Comparison of ENCODE assay signal across 8 cellular contexts in genomic region chr12:3753549-3754284, GRCh38. TPM values are rescaled to one million over a fixed set of nuclear protein-coding genes. Genes with fewer than 3 reads are reported as not detected.
A peak's percentile ranks its signal among the peaks of the same experiment; 100 is the strongest.
DNase-seq lines count a peak whose midpoint lies in the region; ATAC-seq and TF ChIP-seq lines count a peak whose summit lies in the region.

No MANE protein-coding gene starts in this region.

- DNase-seq in GF-D8 (lab: John Stamatoyannopoulos, UW) (peak; percentile 63), NCI-H1694 (lab: John Stamatoyannopoulos, UW) (peak; percentile 46), neural crest cell (ENCODE audit: low read depth, low spot score) (no peak), T-helper 9 cell (no peak), SW 1271 (lab: John Stamatoyannopoulos, UW) (no peak)

- peaks cover 15% of the 10 kb centered on the region for H3K4me1 Mint-ChIP-seq in neural crest cell

- no peak overlapping the region for H3K27ac Mint-ChIP-seq in neural crest cell (ENCODE audit: unreplicated experiment)

- peak overlapping the region; percentile 52 for H3K27ac ChIP-seq in duodenal mucosa (ENCODE audit: low read depth, low read length)

- no peaks in the 10 kb centered on the region for H3K36me3 Mint-ChIP-seq in neural crest cell (ENCODE audit: low read depth)

- peaks cover 11 to 20% of the 10 kb centered on the region in 2 donors for H3K4me1 ChIP-seq in duodenal mucosa (ENCODE audit: control insufficient read depth in 1 of 2, insufficient read depth in 2 of 2, low read length in 2 of 2)

- H3K9ac ChIP-seq in duodenal mucosa (ENCODE audit: low read depth in 1 of 2, low read length in 2 of 2), result peak overlapping the region; percentile 50 to 63

- peak overlapping the region; percentile 28 for H3K4me3 Mint-ChIP-seq in neural crest cell

- no peak for TF ChIP-seq CTCF in neural crest cell (conservative IDR thresholded peaks at IDR 0.05)

- H3K4me3 ChIP-seq in duodenal mucosa (ENCODE audit: low read depth in 1 of 2, low read length in 2 of 2), result peak overlapping the region; percentile 66 to 70

- no peaks in the 10 kb centered on the region for H3K9me3 ChIP-seq in duodenal mucosa (ENCODE audit: control insufficient read depth in 1 of 2, low read length in 2 of 2)

- ATAC-seq in GM21381 (IDR thresholded peaks at IDR 0.05; ENCODE audit: unreplicated experiment) (no peak), GM19328 (IDR thresholded peaks at IDR 0.05; ENCODE audit: unreplicated experiment) (no peak)

- H3K9me3 Mint-ChIP-seq in neural crest cell, result peaks cover 4% of the 10 kb centered on the region

- H3K36me3 ChIP-seq in duodenal mucosa (ENCODE audit: control insufficient read depth in 1 of 2, insufficient read depth in 2 of 2, low read length in 2 of 2), result no peaks in the 10 kb centered on the region

- no peaks in the 10 kb centered on the region for H3K27me3 ChIP-seq in duodenal mucosa (ENCODE audit: control insufficient read depth in 1 of 2, insufficient read depth in 2 of 2, low read length in 2 of 2)

- peaks cover 24% of the 10 kb centered on the region for H3K27me3 Mint-ChIP-seq in neural crest cell (ENCODE audit: low read depth)

RNA-seq across cellular contexts. Expression of gene CRACR2A, which starts 0.8 kb away (rescaled TPM):
- 2.2 and 2.7 TPM in 2 replicates for total RNA-seq in neural crest cell

Comparison
In these comparisons a context has a peak if more than half of its experiments do, and no peak if none do; other contexts are left out.
1. DNase-seq: peak in GF-D8 (single experiment) and NCI-H1694 (single experiment); none in neural crest cell (single experiment), T-helper 9 cell (single experiment) and SW 1271 (0 of 2).